ENCODE assay signal across 16 cellular contexts in genomic region chr14:76987956-76988520, GRCh38. TPM values are rescaled to one million over a fixed set of nuclear protein-coding genes. Genes with fewer than 3 reads are reported as not detected.
DNase-seq lines count a peak whose midpoint lies in the region; ATAC-seq, FAIRE-seq and TF ChIP-seq lines count a peak whose summit lies in the region.
"Had no signal": no experiment of that assay in that cellular context is flagged by ENCODE, and none has a peak within 500 bp of the region (broad histone marks: within the 10 kb centered on the region; RNA-seq: fewer than 3 reads in every experiment).

No MANE protein-coding gene starts in this region.

- H2BK12ac ChIP-seq in neuronal stem cell (ENCODE audit: low read length), result no peak overlapping the region

- no peaks in the 10 kb centered on the region for H3K27me3 Mint-ChIP-seq in endodermal cell (ENCODE audit: insufficient read depth)

- no peak overlapping the region for H2AK5ac ChIP-seq in neuronal stem cell (ENCODE audit: low read depth, low read length)

- H3K27me3 ChIP-seq in HUES48 (ENCODE audit: control insufficient read depth, insufficient read depth, low read length) (no peaks in the 10 kb centered on the region), endodermal cell (ENCODE audit: control insufficient read depth, insufficient read depth, low read length, poor library complexity, severe bottlenecking) (no peaks in the 10 kb centered on the region), neuronal stem cell (ENCODE audit: control insufficient read depth in 3 of 3, insufficient read depth in 3 of 3, low read depth in 1 of 3, low read length in 3 of 3) (no peaks in the 10 kb centered on the region), gastroesophageal sphincter (no peaks in the 10 kb centered on the region)

- no peak overlapping the region for H4K8ac ChIP-seq in neuronal stem cell (ENCODE audit: low read depth, low read length)

- H3K4me3 Mint-ChIP-seq in endodermal cell, result no peak overlapping the region

- H3K4me2 ChIP-seq in neuronal stem cell (ENCODE audit: insufficient read depth, low read length, poor library complexity, severe bottlenecking), result no peak overlapping the region

- WGBS in endodermal cell (ENCODE audit: insufficient coverage in 1 of 2, insufficient read length in 1 of 2), 2 experiments, result 53% methylated on average over 3 of the region's 4 CpGs; no CpG with 5 or more reads in 1 of the 2 experiments
- no CpG with 5 or more reads among the region's 4 CpGs for WGBS in neuronal stem cell (ENCODE audit: extremely low coverage in 2 of 2, insufficient read length in 2 of 2, insufficient replicate concordance in 1 of 2), 2 donors
- WGBS in gastroesophageal sphincter (ENCODE audit: low coverage in 1 of 2), 2 donors, result 72 to 85% methylated on average over 3 to 4 of the region's 4 CpGs

- no peaks in the 10 kb centered on the region for H3K9me3 ChIP-seq in HUES48 (ENCODE audit: control insufficient read depth, insufficient read depth, low read length)
- no peaks in the 10 kb centered on the region for H3K9me3 ChIP-seq in endodermal cell (ENCODE audit: control insufficient read depth, low read length)
- peaks cover 2% of the 10 kb centered on the region in 2 donors for H3K9me3 ChIP-seq in neuronal stem cell (replicated peaks in 1 of 2; ENCODE audit: control insufficient read depth in 2 of 2, insufficient read depth in 1 of 2, low read depth in 1 of 2, low read length in 2 of 2)
- no peaks in the 10 kb centered on the region for H3K9me3 ChIP-seq in gastroesophageal sphincter

- TF ChIP-seq EP300 in gastroesophageal sphincter (IDR thresholded peaks at IDR 0.05), result no peak

- H3K4ac ChIP-seq in neuronal stem cell (ENCODE audit: low read length), result no peak overlapping the region

- H4K91ac ChIP-seq in neuronal stem cell (ENCODE audit: low read depth, low read length, poor library complexity), result no peak overlapping the region

- no peak overlapping the region for H2BK5ac ChIP-seq in neuronal stem cell (ENCODE audit: low read length)

- DNase-seq in GM12892 (ENCODE audit: insufficient read length) (no peak), endodermal cell (peak; percentile 68), neuronal stem cell (ENCODE audit: low spot score) (no peak), A172 (ENCODE audit: low spot score) (no peak), Kasumi-1 (lab: John Stamatoyannopoulos, UW) (no peak)
- DNase-seq: ACHN, MM.1S, NCI-H1105, NCI-H187, NCI-H748 treated with DMSO at 0.1 percent for 48 hours, PC-3 had no signal

- peaks cover 4% of the 10 kb centered on the region for H3K9me3 Mint-ChIP-seq in endodermal cell

- H3K18ac ChIP-seq in neuronal stem cell (ENCODE audit: low read length), result no peak overlapping the region

- H3K27ac ChIP-seq in HUES48 (ENCODE audit: low read depth, low read length), result peak overlapping the region; percentile 35
- no peak overlapping the region for H3K27ac ChIP-seq in endodermal cell (ENCODE audit: low read depth, low read length)
- no peak overlapping the region for H3K27ac ChIP-seq in neuronal stem cell (replicated peaks; ENCODE audit: low read length)
- H3K27ac ChIP-seq in gastroesophageal sphincter, result no peak overlapping the region
- H3K27ac ChIP-seq: SK-N-MC had no signal

- no peaks in the 10 kb centered on the region for H3K36me3 ChIP-seq in HUES48 (ENCODE audit: control insufficient read depth, insufficient read depth, low read length)
- no peaks in the 10 kb centered on the region for H3K36me3 ChIP-seq in endodermal cell (ENCODE audit: control insufficient read depth, insufficient read depth, low read length)
- H3K36me3 ChIP-seq in neuronal stem cell (replicated peaks in 1 of 2; ENCODE audit: control insufficient read depth in 2 of 2, insufficient read depth in 2 of 2, low read length in 2 of 2), result no peaks in the 10 kb centered on the region
- H3K36me3 ChIP-seq in gastroesophageal sphincter, result no peaks in the 10 kb centered on the region

- H3K4me1 ChIP-seq in HUES48 (ENCODE audit: control insufficient read depth, insufficient read depth, low read length) (peaks cover 20% of the 10 kb centered on the region), endodermal cell (ENCODE audit: control insufficient read depth, insufficient read depth, low read length) (peaks cover 28% of the 10 kb centered on the region), neuronal stem cell (ENCODE audit: control insufficient read depth in 2 of 2, insufficient read depth in 1 of 2, low read depth in 1 of 2, low read length in 2 of 2) (peaks cover 10 to 21% of the 10 kb centered on the region in 2 donors), gastroesophageal sphincter (no peaks in the 10 kb centered on the region)

- no peak overlapping the region for H2AFZ ChIP-seq in neuronal stem cell (ENCODE audit: low read length)

- TF ChIP-seq CTCF in endodermal cell (conservative IDR thresholded peaks at IDR 0.05), result no peak
- no peak for TF ChIP-seq CTCF in gastroesophageal sphincter (IDR thresholded peaks at IDR 0.05)

- no peak for TF ChIP-seq POLR2A in GM12892 (IDR thresholded peaks at IDR 0.05; ENCODE audit: low read depth, low read length)
- no peak for TF ChIP-seq POLR2A in gastroesophageal sphincter (IDR thresholded peaks at IDR 0.05)

- no peaks in the 10 kb centered on the region for H3K79me1 ChIP-seq in neuronal stem cell (ENCODE audit: low read depth, low read length)

- no peak overlapping the region for H3K23ac ChIP-seq in neuronal stem cell (ENCODE audit: low read depth, low read length, poor library complexity)

- peak; percentile 9 for FAIRE-seq in GM12892 (lab: Jason Lieb, UNC)

- ATAC-seq in GM21825 (IDR thresholded peaks at IDR 0.05; ENCODE audit: unreplicated experiment) (no peak), gastroesophageal sphincter (no peak)
- ATAC-seq: HCT116, PC-3 had no signal

- H3K27ac Mint-ChIP-seq in endodermal cell, result peak overlapping the region; percentile 69

- no peak overlapping the region for H2BK120ac ChIP-seq in neuronal stem cell (ENCODE audit: low read depth, low read length)

- H3K4me1 Mint-ChIP-seq in endodermal cell, result peaks cover 38% of the 10 kb centered on the region

- H3K4me3 ChIP-seq in HUES48 (ENCODE audit: low read depth, low read length) (no peak overlapping the region), endodermal cell (ENCODE audit: low read length) (no peak overlapping the region), neuronal stem cell (ENCODE audit: low read length in 2 of 2) (no peak overlapping the region), gastroesophageal sphincter (no peak overlapping the region)
- H3K4me3 ChIP-seq: SK-N-MC had no signal

- no peaks in the 10 kb centered on the region for H3K36me3 Mint-ChIP-seq in endodermal cell (ENCODE audit: low read depth)

- H3K9ac ChIP-seq in HUES48 (ENCODE audit: low read depth, low read length), result no peak overlapping the region
- H3K9ac ChIP-seq in endodermal cell (ENCODE audit: extremely low read depth, low read length, poor library complexity, severe bottlenecking), result no peak overlapping the region
- H3K9ac ChIP-seq in neuronal stem cell (ENCODE audit: low read depth, low read length, poor library complexity), result no peak overlapping the region

- H2BK15ac ChIP-seq in neuronal stem cell (ENCODE audit: low read length), result peak overlapping the region; percentile 43

- H3K14ac ChIP-seq in neuronal stem cell (ENCODE audit: low read length), result no peak overlapping the region

RNA-seq across cellular contexts. Expression of gene IRF2BPL, which starts 40.5 kb away (rescaled TPM):
- 3.9 TPM for polyA plus RNA-seq in GM12892 (2012; ENCODE audit: missing spikeins)
- 10 to 100 TPM; 34.2 to 44.3 TPM for total RNA-seq in endodermal cell
- 74.1 TPM for polyA plus RNA-seq in endodermal cell (2013, experiment 1 of 2)
- 75.5 TPM for polyA plus RNA-seq in endodermal cell (2013, experiment 2 of 2)
- polyA plus RNA-seq in neuronal stem cell (2013, experiment 1 of 2), result 12.3 TPM
- polyA plus RNA-seq in neuronal stem cell (2013, experiment 2 of 2), result 12.4 TPM
- total RNA-seq in A172 (2014; rRNA removed; shearing (Covaris generic)), result 20.8 and 24.7 TPM in 2 replicates
- total RNA-seq in gastroesophageal sphincter, result 10 to 100 TPM; 53.7 to 75.6 (median 59.9) TPM
